In genomic region chr3:124635169-124635539, GRCh38 we compare ENCODE assay signal across 1 cellular context.
TF ChIP-seq lines count a peak whose summit lies in the region.

No MANE protein-coding gene starts in this region.

TF ChIP-seq in HepG2, 621 proteins besides CTCF, POLR2A, EP300 and RAD21 (continued from another document and continues in another):
- TF ChIP-seq THAP7 (CRISPR knock-in tag; IDR thresholded peaks at IDR 0.05): no peak
- peak; percentile 87; the same call in 1 of the 2 replicates for TF ChIP-seq FOXK1 (CRISPR knock-in tag; IDR thresholded peaks at IDR 0.05; ENCODE audit: borderline replicate concordance, low read depth)
- 0 out of 2 replicates have a peak, but pooled peaks have one; percentile 23 for TF ChIP-seq ZNF205 (CRISPR knock-in tag; IDR thresholded peaks at IDR 0.05)
- TF ChIP-seq FLYWCH1 (CRISPR knock-in tag; IDR thresholded peaks at IDR 0.05): no peak
- TF ChIP-seq HMG20A (CRISPR knock-in tag; IDR thresholded peaks at IDR 0.05; ENCODE audit: borderline replicate concordance): peak; percentile 80; the same call in 1 of the 2 replicates
- TF ChIP-seq ZNF367 (CRISPR knock-in tag; IDR thresholded peaks at IDR 0.05; ENCODE audit: borderline replicate concordance): no peak
- TF ChIP-seq ZNF451 (CRISPR knock-in tag; IDR thresholded peaks at IDR 0.05): no peak
- TF ChIP-seq NCOA1 (CRISPR knock-in tag; IDR thresholded peaks at IDR 0.05): no peak
- TF ChIP-seq ELK4 (CRISPR knock-in tag; IDR thresholded peaks at IDR 0.05; ENCODE audit: borderline replicate concordance): no peak
- TF ChIP-seq, protein P1, sequence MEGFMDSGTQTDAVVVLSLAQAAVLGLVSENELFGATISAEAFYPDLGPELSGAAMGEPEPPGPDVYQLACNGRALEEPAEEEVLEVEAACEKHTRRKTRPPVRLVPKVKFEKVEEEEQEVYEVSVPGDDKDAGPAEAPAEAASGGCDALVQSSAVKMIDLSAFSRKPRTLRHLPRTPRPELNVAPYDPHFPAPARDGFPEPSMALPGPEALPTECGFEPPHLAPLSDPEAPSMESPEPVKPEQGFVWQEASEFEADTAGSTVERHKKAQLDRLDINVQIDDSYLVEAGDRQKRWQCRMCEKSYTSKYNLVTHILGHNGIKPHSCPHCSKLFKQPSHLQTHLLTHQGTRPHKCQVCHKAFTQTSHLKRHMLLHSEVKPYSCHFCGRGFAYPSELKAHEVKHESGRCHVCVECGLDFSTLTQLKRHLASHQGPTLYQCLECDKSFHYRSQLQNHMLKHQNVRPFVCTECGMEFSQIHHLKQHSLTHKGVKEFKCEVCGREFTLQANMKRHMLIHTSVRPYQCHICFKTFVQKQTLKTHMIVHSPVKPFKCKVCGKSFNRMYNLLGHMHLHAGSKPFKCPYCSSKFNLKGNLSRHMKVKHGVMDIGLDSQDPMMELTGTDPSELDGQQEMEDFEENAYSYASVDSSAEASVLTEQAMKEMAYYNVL (CRISPR knock-in tag; IDR thresholded peaks at IDR 0.05; ENCODE audit: borderline replicate concordance): no peak
- TF ChIP-seq, protein P2, sequence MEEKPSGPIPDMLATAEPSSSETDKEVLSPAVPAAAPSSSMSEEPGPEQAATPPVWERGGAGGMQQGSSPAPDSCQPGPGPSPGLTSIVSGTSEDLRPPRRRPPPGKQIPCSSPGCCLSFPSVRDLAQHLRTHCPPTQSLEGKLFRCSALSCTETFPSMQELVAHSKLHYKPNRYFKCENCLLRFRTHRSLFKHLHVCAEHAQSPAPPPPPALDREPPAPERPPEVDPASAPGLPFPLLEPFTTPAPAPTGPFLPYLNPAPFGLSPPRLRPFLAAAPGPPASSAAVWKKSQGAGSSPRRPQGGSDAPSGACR (CRISPR knock-in tag; IDR thresholded peaks at IDR 0.05): peak; percentile 56; the same call in 1 of the 2 replicates
- no peak for TF ChIP-seq RARG (CRISPR knock-in tag; IDR thresholded peaks at IDR 0.05; ENCODE audit: low read depth)
- peak; percentile 7 for TF ChIP-seq SKI (IDR thresholded peaks at IDR 0.05; ENCODE audit: partially characterized antibody)
- no peak for TF ChIP-seq ARHGAP35 (CRISPR knock-in tag; IDR thresholded peaks at IDR 0.05; ENCODE audit: borderline replicate concordance)
- TF ChIP-seq HIVEP1 (CRISPR knock-in tag; IDR thresholded peaks at IDR 0.05): no peak
- TF ChIP-seq ZNF841 (CRISPR knock-in tag; IDR thresholded peaks at IDR 0.05; ENCODE audit: borderline replicate concordance): no peak
- no peak for TF ChIP-seq ZNF740 (CRISPR knock-in tag; IDR thresholded peaks at IDR 0.05)
- peak; percentile 75; the same call in 1 of the 2 replicates for TF ChIP-seq KAT8 (CRISPR knock-in tag; IDR thresholded peaks at IDR 0.05)
- TF ChIP-seq MAFF (IDR thresholded peaks at IDR 0.05; ENCODE audit: low read depth, low read length): no peak
- no peak for TF ChIP-seq SCMH1 (CRISPR knock-in tag; IDR thresholded peaks at IDR 0.05; ENCODE audit: borderline replicate concordance)
- TF ChIP-seq ZNF343 (CRISPR knock-in tag; IDR thresholded peaks at IDR 0.05): no peak
- TF ChIP-seq NONO (IDR thresholded peaks at IDR 0.05): no peak
- TF ChIP-seq NONO (CRISPR knock-in tag; conservative IDR thresholded peaks at IDR 0.05): no peak
- peak; percentile 69 for TF ChIP-seq HDAC1 (CRISPR knock-in tag; IDR thresholded peaks at IDR 0.05)
- TF ChIP-seq ZNF780A (CRISPR knock-in tag; IDR thresholded peaks at IDR 0.05): no peak
- TF ChIP-seq IKZF4 (CRISPR knock-in tag; IDR thresholded peaks at IDR 0.05; ENCODE audit: borderline replicate concordance, low read depth, not compliant biosample characterization): no peak
- TF ChIP-seq ZNF747 (CRISPR knock-in tag; IDR thresholded peaks at IDR 0.05; ENCODE audit: borderline replicate concordance): no peak
- TF ChIP-seq ZNF83 (CRISPR knock-in tag; IDR thresholded peaks at IDR 0.05; ENCODE audit: borderline replicate concordance): no peak
- TF ChIP-seq E2F5 (CRISPR knock-in tag; conservative IDR thresholded peaks at IDR 0.05): no peak
- TF ChIP-seq NR2C2 (CRISPR knock-in tag; IDR thresholded peaks at IDR 0.05; ENCODE audit: borderline replicate concordance): no peak
- peak; percentile 76; the same call in 1 of the 2 replicates for TF ChIP-seq KDM4B (CRISPR knock-in tag; IDR thresholded peaks at IDR 0.05)
- TF ChIP-seq ZNF792 (CRISPR knock-in tag; IDR thresholded peaks at IDR 0.05): peak; percentile 84
- no peak for TF ChIP-seq ZBTB2 (CRISPR knock-in tag; IDR thresholded peaks at IDR 0.05; ENCODE audit: low read depth)
- TF ChIP-seq ZNF484 (CRISPR knock-in tag; IDR thresholded peaks at IDR 0.05; ENCODE audit: borderline replicate concordance, low read depth): no peak
- TF ChIP-seq GATA4 (IDR thresholded peaks at IDR 0.05; ENCODE audit: borderline replicate concordance, low read depth): peak; percentile 73; the same call in 1 of the 2 replicates
- TF ChIP-seq EHMT2 (IDR thresholded peaks at IDR 0.05; ENCODE audit: borderline replicate concordance, low read depth, low read length): no peak
- TF ChIP-seq, protein P3, sequence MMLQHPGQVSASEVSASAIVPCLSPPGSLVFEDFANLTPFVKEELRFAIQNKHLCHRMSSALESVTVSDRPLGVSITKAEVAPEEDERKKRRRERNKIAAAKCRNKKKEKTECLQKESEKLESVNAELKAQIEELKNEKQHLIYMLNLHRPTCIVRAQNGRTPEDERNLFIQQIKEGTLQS (CRISPR knock-in tag; IDR thresholded peaks at IDR 0.05): no peak; the same call in 1 of the 2 replicates
- TF ChIP-seq ZNF720 (CRISPR knock-in tag; IDR thresholded peaks at IDR 0.05): no peak
- no peak for TF ChIP-seq MXI1 (IDR thresholded peaks at IDR 0.05; ENCODE audit: borderline replicate concordance, low read depth, low read length)
- peak; percentile 89 for TF ChIP-seq BCL6 (CRISPR knock-in tag; IDR thresholded peaks at IDR 0.05)
- peak; percentile 83; the same call in 1 of the 2 replicates for TF ChIP-seq ELF3 (CRISPR knock-in tag; IDR thresholded peaks at IDR 0.05)
- TF ChIP-seq ZSCAN31 (CRISPR knock-in tag; IDR thresholded peaks at IDR 0.05; ENCODE audit: low read depth): no peak
- peak; percentile 30; the same call in 1 of the 2 replicates for TF ChIP-seq ARID4A (CRISPR knock-in tag; IDR thresholded peaks at IDR 0.05; ENCODE audit: borderline replicate concordance)
- TF ChIP-seq TARDBP (CRISPR knock-in tag; IDR thresholded peaks at IDR 0.05): no peak; the same call in 1 of the 2 replicates
- TF ChIP-seq ZBTB26 (CRISPR knock-in tag; IDR thresholded peaks at IDR 0.05; ENCODE audit: borderline replicate concordance): no peak
- TF ChIP-seq MAFK (conservative IDR thresholded peaks at IDR 0.05 in 1 of 2, IDR thresholded peaks at IDR 0.05 in 1 of 2; ENCODE audit: low read length in 2 of 2): no peak
- TF ChIP-seq ZNF788 (CRISPR knock-in tag; IDR thresholded peaks at IDR 0.05; ENCODE audit: borderline replicate concordance): no peak
- peak; percentile 71 for TF ChIP-seq HNF4A (CRISPR knock-in tag; IDR thresholded peaks at IDR 0.05)
- no peak for TF ChIP-seq ZSCAN5A (CRISPR knock-in tag; IDR thresholded peaks at IDR 0.05; ENCODE audit: borderline replicate concordance)
- no peak for TF ChIP-seq SRF (IDR thresholded peaks at IDR 0.05; ENCODE audit: low read depth, low read length)
- no peak for TF ChIP-seq ZNF180 (CRISPR knock-in tag; IDR thresholded peaks at IDR 0.05; ENCODE audit: borderline replicate concordance, low read depth)
- TF ChIP-seq ZNF432 (CRISPR knock-in tag; IDR thresholded peaks at IDR 0.05; ENCODE audit: borderline replicate concordance): no peak
- peak; percentile 76 for TF ChIP-seq MIXL1 (CRISPR knock-in tag; IDR thresholded peaks at IDR 0.05)
